15 cellular contexts compared by ENCODE assay signal in genomic region chr4:148780426-148781005, GRCh38.
DNase-seq lines count a peak whose midpoint lies in the region; ATAC-seq and TF ChIP-seq lines count a peak whose summit lies in the region.
"Had no signal": no experiment of that assay in that cellular context is flagged by ENCODE, and none has a peak within 500 bp of the region (broad histone marks: within the 10 kb centered on the region; RNA-seq: fewer than 3 reads in every experiment).

No MANE protein-coding gene starts in this region.

- H3K9me3 ChIP-seq in mucosa of descending colon (no peaks in the 10 kb centered on the region), ascending aorta (no peaks in the 10 kb centered on the region)
- H3K9me3 ChIP-seq: BLaER1, SJCRH30 had no signal

- no peak overlapping the region for H3K27ac ChIP-seq in ascending aorta
- H3K27ac ChIP-seq: BLaER1, HL-60, SJCRH30 had no signal

- H3K36me3 ChIP-seq in mucosa of descending colon (ENCODE audit: low read depth) (no peaks in the 10 kb centered on the region), ascending aorta (no peaks in the 10 kb centered on the region)
- H3K36me3 ChIP-seq: BLaER1, SJCRH30 had no signal

- H3K4me1 ChIP-seq in mucosa of descending colon (ENCODE audit: low read depth), result peaks cover 3% of the 10 kb centered on the region
- H3K4me1 ChIP-seq in ascending aorta, result no peaks in the 10 kb centered on the region
- H3K4me1 ChIP-seq: BLaER1, SJCRH30 had no signal

- peak; percentile 17 for DNase-seq in AG08395 (ENCODE audit: low spot score)
- peak; percentile 26 for DNase-seq in HT1080 (ENCODE audit: low read depth)
- DNase-seq in amniotic epithelial cell (ENCODE audit: low read depth), result peak; percentile 59
- DNase-seq in mucosa of descending colon, result no peak
- no peak for DNase-seq in HT-29 (ENCODE audit: low spot score)
- no peak for DNase-seq in cerebellum (ENCODE audit: low spot score)
- DNase-seq in ascending aorta (ENCODE audit: low spot score in 2 of 2), result no peak
- DNase-seq: CD4-positive, alpha-beta memory T cell; HFFc6; NCI-H1694 treated with DMSO at 0.1 percent for 48 hours; NCI-H2107; NCI-H510A treated with DMSO at 0.1 percent for 48 hours; SJCRH30 had no signal

- H3K4me3 ChIP-seq in mucosa of descending colon (no peak overlapping the region), ascending aorta (no peak overlapping the region)
- H3K4me3 ChIP-seq: BLaER1, SJCRH30 had no signal

- ATAC-seq in mucosa of descending colon, result peak; percentile 34

- H3K27me3 ChIP-seq in ascending aorta, result no peaks in the 10 kb centered on the region
- H3K27me3 ChIP-seq: BLaER1, SJCRH30 had no signal

- intact Hi-C loops in mucosa of descending colon (cut with DNase I, micrococcal nuclease), result no loop called here
- intact Hi-C loops in ascending aorta (cut with DNase I), result no loop called here

- no peak for TF ChIP-seq CTCF in mucosa of descending colon (IDR thresholded peaks at IDR 0.05)
- no peak for TF ChIP-seq CTCF in ascending aorta (IDR thresholded peaks at IDR 0.05)

Comparison
In these comparisons a context has a peak if more than half of its experiments do, and no peak if none do; other contexts are left out.
1. DNase-seq: peak in AG08395 (single experiment), HT1080 (single experiment) and amniotic epithelial cell (single experiment); none in mucosa of descending colon (0 of 3), HT-29 (single experiment), cerebellum (single experiment) and ascending aorta (0 of 2).